In the genomic region with DNA sequence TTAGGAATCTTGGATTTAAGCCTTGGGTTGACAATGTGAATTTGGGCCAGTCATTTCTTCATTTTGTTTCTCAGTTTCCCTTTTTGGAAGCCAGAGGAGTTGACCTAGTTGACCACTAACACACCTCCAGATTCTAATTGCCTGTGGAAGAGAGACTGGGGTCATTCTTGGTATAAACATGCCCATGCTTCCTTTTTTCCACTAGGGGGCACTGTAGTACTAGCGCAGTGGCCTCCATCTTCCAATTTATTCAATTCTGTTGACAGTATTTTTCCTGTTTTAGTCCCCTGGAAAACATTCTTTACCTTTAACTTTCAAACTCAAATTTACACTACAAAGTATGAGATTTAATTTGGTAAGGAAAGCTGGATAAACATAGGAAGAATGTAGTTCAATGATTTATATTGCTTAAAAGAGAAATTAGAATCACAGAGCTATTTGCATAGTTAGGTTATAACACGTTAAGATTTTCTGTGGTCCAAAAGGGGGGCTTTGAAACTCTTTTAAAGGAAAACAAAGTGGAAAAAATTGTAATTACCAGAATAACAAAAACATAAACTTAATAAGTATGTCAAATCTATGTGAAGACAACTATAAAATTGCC, we compare ENCODE assay signal across 8 cellular contexts. TPM values are rescaled to one million over a fixed set of nuclear protein-coding genes. Genes with fewer than 3 reads are reported as not detected.
DNase-seq lines count a peak whose midpoint lies in the region; ATAC-seq, FAIRE-seq and TF ChIP-seq lines count a peak whose summit lies in the region.

No MANE protein-coding gene starts in this region.

- FAIRE-seq in astrocyte (lab: Jason Lieb, UNC) = peak; percentile 32

- no peaks in the 10 kb centered on the region for H3K36me3 ChIP-seq in astrocyte (ENCODE audit: insufficient read depth, low read length)

- peaks cover 33% of the 10 kb centered on the region for H3K4me1 Mint-ChIP-seq in astrocyte (ENCODE audit: low read depth, unreplicated experiment)

- H3K4me3 ChIP-seq in astrocyte (ENCODE audit: insufficient read depth, low read depth, low read length) = no peak overlapping the region

- ATAC-seq in HG02852 (IDR thresholded peaks at IDR 0.05; ENCODE audit: unreplicated experiment) = peak; percentile 57
- ATAC-seq in HG02798 (IDR thresholded peaks at IDR 0.05; ENCODE audit: poor library complexity, unreplicated experiment) = no peak

- no peak overlapping the region for H3K4me3 Mint-ChIP-seq in astrocyte (ENCODE audit: unreplicated experiment)

- H3K9me3 ChIP-seq in astrocyte (ENCODE audit: insufficient read depth, low read depth, low read length) = no peaks in the 10 kb centered on the region

- H3K27me3 Mint-ChIP-seq in astrocyte (ENCODE audit: low read depth, unreplicated experiment) = no peaks in the 10 kb centered on the region

- peak; percentile 11 for DNase-seq in stimulated activated CD4-positive, alpha-beta T cell treated with anti-CD3 and anti-CD28 coated beads, Interleukin-15, amount 100 ng/mL, for 24 hours
- DNase-seq in stimulated activated CD4-positive, alpha-beta T cell treated with anti-CD3 and anti-CD28 coated beads, Interleukin-12 subunit alpha, Interleukin-12 subunit beta, amount 100 ng/mL, for 4 hours = no peak
- DNase-seq in NCI-H526 (lab: John Stamatoyannopoulos, UW) (peak; percentile 17 to 79), astrocyte (ENCODE audit: low read depth) (no peak), iPS-NIHi11 (ENCODE audit: low spot score) (peak; percentile 59), superior temporal gyrus (ENCODE audit: extremely low spot score) (peak; percentile 90)

- no peaks in the 10 kb centered on the region for H4K20me1 ChIP-seq in astrocyte (ENCODE audit: insufficient read depth, low read length)

- peak; percentile 96 for TF ChIP-seq CTCF in astrocyte (IDR thresholded peaks at IDR 0.05; ENCODE audit: insufficient read depth, low read depth, low read length)

- H3K9ac ChIP-seq in astrocyte (ENCODE audit: low read length) = no peak overlapping the region

- H3K9me3 Mint-ChIP-seq in astrocyte (ENCODE audit: unreplicated experiment) = no peaks in the 10 kb centered on the region

- H2AFZ ChIP-seq in astrocyte (ENCODE audit: low read depth, low read length) = no peak overlapping the region

- H3K4me1 ChIP-seq in astrocyte (ENCODE audit: insufficient read depth, low read length) = peaks cover 18% of the 10 kb centered on the region

- H3K4me2 ChIP-seq in astrocyte (ENCODE audit: low read length) = no peak overlapping the region

- no peaks in the 10 kb centered on the region for H3K79me2 ChIP-seq in astrocyte (ENCODE audit: insufficient read depth, low read length)

- H3K36me3 Mint-ChIP-seq in astrocyte (ENCODE audit: low read depth, unreplicated experiment) = no peaks in the 10 kb centered on the region

- H3K27ac ChIP-seq in astrocyte (ENCODE audit: low read depth, low read length) = no peak overlapping the region

- H3K27me3 ChIP-seq in astrocyte (ENCODE audit: insufficient read depth, low read length) = no peaks in the 10 kb centered on the region

- H3K27ac Mint-ChIP-seq in astrocyte (ENCODE audit: unreplicated experiment) = peak overlapping the region; percentile 75

RNA-seq across cellular contexts. Expression of gene AGPS, which starts 57.5 kb away (rescaled TPM):
- 66.2 and 68.1 TPM in 2 replicates for total RNA-seq in astrocyte

Comparison
In these comparisons a context has a peak if more than half of its experiments do, and no peak if none do; other contexts are left out.
1. DNase-seq: peak in stimulated activated CD4-positive, alpha-beta T cell treated with anti-CD3 and anti-CD28 coated beads, Interleukin-15, amount 100 ng/mL, for 24 hours (single experiment), NCI-H526 (2 of 2), iPS-NIHi11 (single experiment) and superior temporal gyrus (single experiment); none in stimulated activated CD4-positive, alpha-beta T cell treated with anti-CD3 and anti-CD28 coated beads, Interleukin-12 subunit alpha, Interleukin-12 subunit beta, amount 100 ng/mL, for 4 hours (single experiment) and astrocyte (single experiment).